ENCODE assay signal across 9 cellular contexts in the genomic region with DNA sequence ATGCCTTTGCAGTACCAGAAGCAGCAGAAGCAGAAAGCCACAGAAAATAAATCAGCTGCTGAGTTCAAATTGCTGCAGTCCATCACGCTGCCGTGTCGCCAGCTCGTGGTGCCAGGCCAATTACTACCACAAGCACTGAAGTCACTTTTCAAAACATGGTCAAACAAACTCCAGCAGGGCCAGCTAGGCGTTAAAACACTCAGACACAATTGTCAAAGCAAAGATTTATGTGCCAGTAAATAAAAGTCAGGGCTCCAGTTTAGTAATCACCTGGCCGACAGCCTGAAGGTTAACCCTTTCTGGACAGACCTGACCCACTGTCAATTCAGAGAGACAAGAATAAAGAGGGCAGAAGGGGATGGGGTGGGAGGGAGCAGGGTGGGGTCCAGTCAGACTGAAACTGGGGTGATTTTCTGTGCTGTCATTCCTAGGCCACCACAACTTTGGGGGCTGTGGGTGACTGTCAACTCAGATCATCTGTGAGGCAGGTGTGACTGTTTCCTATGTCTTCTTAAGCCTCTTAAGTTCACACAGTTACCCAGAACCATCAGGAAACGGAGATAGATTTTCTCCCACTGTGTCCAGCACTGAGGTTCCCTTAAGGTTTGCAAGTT.
A peak's percentile ranks its signal among the peaks of the same experiment; 100 is the strongest.
DNase-seq lines count a peak whose midpoint lies in the region; ATAC-seq and TF ChIP-seq lines count a peak whose summit lies in the region.
"Had no signal": no experiment of that assay in that cellular context is flagged by ENCODE, and none has a peak within 500 bp of the region (broad histone marks: within the 10 kb centered on the region; RNA-seq: fewer than 3 reads in every experiment).

No MANE protein-coding gene starts in this region.

- no peaks in the 10 kb centered on the region for H3K36me3 Mint-ChIP-seq in neural progenitor cell
- H3K36me3 Mint-ChIP-seq: naive B cell had no signal

- H4K20me1 ChIP-seq in neural progenitor cell (ENCODE audit: low read depth) = no peaks in the 10 kb centered on the region

- H3K9ac ChIP-seq in neural progenitor cell = no peak overlapping the region

- H3K4me1 Mint-ChIP-seq in neural progenitor cell = peaks cover 7% of the 10 kb centered on the region

- TF ChIP-seq CTCF in neural progenitor cell (IDR thresholded peaks at IDR 0.05) (no peak), heart left ventricle (IDR thresholded peaks at IDR 0.05) (no peak)

- intact Hi-C loops in heart left ventricle (cut with DNase I) = no loop called here

- H3K36me3 ChIP-seq in neural progenitor cell = no peaks in the 10 kb centered on the region
- H3K36me3 ChIP-seq in heart left ventricle = no peaks in the 10 kb centered on the region

- peaks cover 29% of the 10 kb centered on the region for H3F3A ChIP-seq in neural progenitor cell (ENCODE audit: low read depth)

- peaks cover 1% of the 10 kb centered on the region for H3K27me3 Mint-ChIP-seq in neural progenitor cell (ENCODE audit: insufficient read depth, low read depth)
- H3K27me3 Mint-ChIP-seq: naive B cell had no signal

- H3K9me3 ChIP-seq in neural progenitor cell (ENCODE audit: low read depth) = no peaks in the 10 kb centered on the region
- no peaks in the 10 kb centered on the region for H3K9me3 ChIP-seq in heart left ventricle

- ATAC-seq in GM19372 (IDR thresholded peaks at IDR 0.05; ENCODE audit: low read depth, unreplicated experiment) = peak; percentile 53
- peak; percentile 39 for ATAC-seq in HG03280 (IDR thresholded peaks at IDR 0.05; ENCODE audit: unreplicated experiment)
- ATAC-seq in heart left ventricle = no peak

- peak overlapping the region; percentile 71 for H3K4me2 ChIP-seq in neural progenitor cell

- no peak for TF ChIP-seq POLR2A in heart left ventricle (IDR thresholded peaks at IDR 0.05)

- DNase-seq in COLO668 (lab: John Stamatoyannopoulos, UW; ENCODE audit: unreplicated experiment) (peak; percentile 73), SW480 (ENCODE audit: low spot score) (peak; percentile 63), neural progenitor cell (ENCODE audit: low spot score) (no peak), HuH-7.5 (ENCODE audit: low spot score) (no peak), heart left ventricle (no peak), GM19240 (ENCODE audit: insufficient read length, low spot score) (no peak)
- DNase-seq: naive B cell had no signal

- no peak overlapping the region for H3K4me3 Mint-ChIP-seq in neural progenitor cell

- no peaks in the 10 kb centered on the region for H3K79me2 ChIP-seq in neural progenitor cell (ENCODE audit: low read depth)

- H3K9me3 Mint-ChIP-seq in neural progenitor cell = no peaks in the 10 kb centered on the region
- H3K9me3 Mint-ChIP-seq: naive B cell had no signal

- WGBS in heart left ventricle, 4 donors = 63 to 72% (median 69%) methylated on average over 7 of the region's 7 CpGs

- H3K27ac Mint-ChIP-seq in neural progenitor cell = no peak overlapping the region

- H3K4me3 ChIP-seq in neural progenitor cell = peak overlapping the region; percentile 19
- H3K4me3 ChIP-seq in heart left ventricle = no peak overlapping the region

- peak overlapping the region; percentile 76 for H2AFZ ChIP-seq in neural progenitor cell (replicated peaks)

- peak overlapping the region; percentile 92 for H3K27ac ChIP-seq in neural progenitor cell
- no peak overlapping the region for H3K27ac ChIP-seq in heart left ventricle

- no peaks in the 10 kb centered on the region for H3K27me3 ChIP-seq in neural progenitor cell
- H3K27me3 ChIP-seq in heart left ventricle = no peaks in the 10 kb centered on the region

- H3K4me1 ChIP-seq in neural progenitor cell (peaks cover 26% of the 10 kb centered on the region), heart left ventricle (peaks cover 0 to 7% (median 0%) of the 10 kb centered on the region in 12 donors)

Comparison
In these comparisons a context has a peak if more than half of its experiments do, and no peak if none do; other contexts are left out.
1. DNase-seq: peak in COLO668 (single experiment) and SW480 (single experiment); none in neural progenitor cell (single experiment), HuH-7.5 (single experiment), heart left ventricle (0 of 5) and GM19240 (single experiment).
2. ATAC-seq: peak in GM19372 (single experiment) and HG03280 (single experiment); none in heart left ventricle (0 of 4).